26 cellular contexts compared by ENCODE assay signal in the genomic region with DNA sequence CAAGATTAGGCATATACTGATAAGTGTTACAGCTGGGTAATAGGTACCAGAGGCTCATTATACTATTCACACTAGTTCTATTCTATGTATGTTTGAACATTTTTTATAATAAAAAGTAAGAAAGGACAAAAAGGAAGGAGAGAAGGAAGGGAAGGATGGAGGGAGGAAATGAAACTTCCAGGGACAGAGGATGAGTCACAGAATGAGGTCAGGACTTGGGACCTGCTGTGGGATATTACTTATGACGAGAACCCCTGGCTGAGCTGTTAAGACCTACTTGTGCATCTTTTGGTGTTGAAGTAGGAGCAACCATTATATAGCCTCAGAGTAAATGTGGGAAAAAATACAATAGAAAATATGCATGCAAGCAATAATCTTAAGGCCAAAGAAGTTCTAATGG.
"Had no signal": no experiment of that assay in that cellular context is flagged by ENCODE, and none has a peak within 500 bp of the region (broad histone marks: within the 10 kb centered on the region; RNA-seq: fewer than 3 reads in every experiment).

No MANE protein-coding gene starts in this region.

- H3K9me3 ChIP-seq: Peyer's patch had no signal

- H3K36me3 ChIP-seq: Peyer's patch, WERI-Rb-1 had no signal

- H3K4me3 ChIP-seq: Peyer's patch had no signal

- FAIRE-seq: colon had no signal

- H3K27ac ChIP-seq: Peyer's patch, WERI-Rb-1 had no signal

- H3K27me3 ChIP-seq: Peyer's patch had no signal

- H3K4me1 ChIP-seq: Peyer's patch had no signal

- DNase-seq: activated CD4-positive, alpha-beta memory T cell treated with anti-CD3 and anti-CD28 coated beads, Interleukin-2, amount 10 ng/mL, durations not matched to agents 7 days and 5 days; activated CD4-positive, alpha-beta T cell treated with anti-CD3 and anti-CD28 coated beads for 36 hours; activated CD4-positive, alpha-beta T cell treated with anti-CD3 and anti-CD28 coated beads, Interleukin-2, amount 50 U/mL, for 1 hour; activated gamma-delta T cell; activated naive CD4-positive, alpha-beta T cell treated with anti-CD3 and anti-CD28 coated beads, Interleukin-2, amount 10 ng/mL, durations not matched to agents 7 days and 5 days; activated naive CD8-positive, alpha-beta T cell treated with anti-CD3 and anti-CD28 coated beads for 36 hours; activated T-cell treated with anti-CD3 and anti-CD28 coated beads for 4 hours; activated T-cell treated with anti-CD3 and anti-CD28 coated beads, Interleukin-2, amount 50 U/mL, for 48 hours; cerebellar nuclear complex; Karpas-422; MV-4-11; NCI-H1092 treated with DMSO at 0.1 percent for 48 hours; NCI-H1417 treated with DMSO at 0.1 percent for 48 hours; NCI-H1694; NCI-H2029; NCI-H345; NCI-H510A; NCI-H526 treated with DMSO at 0.1 percent for 48 hours; NK-92 treated with Interleukin-12 subunit alpha and Interleukin-12 subunit beta, amount 100 ng/mL, for 24 hours; OCI-M1; Peyer's patch; SIG-M5; T-helper 17 cell; T1000; WERI-Rb-1 had no signal
